Comparison of ENCODE assay signal across 1 cellular context in the genomic region with DNA sequence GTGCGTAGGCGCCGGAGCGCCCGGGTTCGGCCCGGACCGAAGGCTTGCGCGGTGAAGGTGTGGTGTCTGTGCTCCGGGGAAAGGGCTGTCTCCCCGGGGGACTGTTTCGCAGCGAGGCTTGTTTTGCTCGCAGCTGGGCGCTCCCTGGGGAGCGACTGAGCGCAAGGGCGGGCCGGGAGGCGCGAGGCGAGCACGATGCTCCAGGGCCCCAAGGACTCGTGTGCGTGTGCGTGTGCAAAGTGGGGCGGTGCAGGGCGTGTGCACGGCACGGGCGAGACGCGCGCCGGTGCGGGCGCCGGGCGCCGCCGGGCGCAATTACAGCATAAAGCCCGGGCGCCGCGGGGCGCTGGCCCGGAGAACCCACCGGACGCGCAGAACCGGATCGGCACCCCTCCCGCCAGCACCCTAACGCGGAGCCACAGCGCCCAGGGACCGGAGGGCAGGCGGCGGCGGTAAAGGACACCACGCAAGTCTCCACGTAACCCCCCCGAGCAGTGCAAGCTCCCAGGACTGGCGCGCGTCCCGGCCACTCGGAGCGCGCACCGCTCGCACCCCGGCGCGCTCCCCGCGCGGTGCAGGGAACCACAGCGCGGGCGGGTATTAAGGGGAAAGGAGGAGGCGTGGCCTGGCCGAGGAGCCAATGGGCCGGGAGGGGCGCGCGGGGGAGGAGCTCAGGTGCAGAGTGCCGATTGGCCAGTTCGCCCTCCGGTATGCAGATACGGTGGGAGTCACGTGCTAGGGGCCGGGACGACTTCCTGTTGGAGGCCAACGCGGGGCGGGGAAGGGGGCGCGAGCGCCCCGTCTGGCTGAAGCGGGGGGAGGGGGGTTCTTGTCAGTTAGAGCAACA.
TF ChIP-seq lines count a peak whose summit lies in the region.

TNRC6C (plus strand) TSS at position 835 of the 847 bp plus-strand sequence. CDS start 45,504 bp downstream, outside the sequence.

TF ChIP-seq in HEK293, 187 proteins besides CTCF, POLR2A, EP300 and RAD21 (continued from another document and continues in another):
- TF ChIP-seq ZNF335 (tag by site-specific recombination; conservative IDR thresholded peaks at IDR 0.05): peak; percentile 79
- 0 out of 2 replicates have a peak, but pooled peaks have one; percentile 24 for TF ChIP-seq ZNF366 (tag by site-specific recombination; conservative IDR thresholded peaks at IDR 0.05)
- TF ChIP-seq ZNF514 (tag by site-specific recombination; IDR thresholded peaks at IDR 0.05): no peak
- no peak for TF ChIP-seq ZNF670 (tag by site-specific recombination; IDR thresholded peaks at IDR 0.05; ENCODE audit: low read depth)
- TF ChIP-seq, protein P1, sequence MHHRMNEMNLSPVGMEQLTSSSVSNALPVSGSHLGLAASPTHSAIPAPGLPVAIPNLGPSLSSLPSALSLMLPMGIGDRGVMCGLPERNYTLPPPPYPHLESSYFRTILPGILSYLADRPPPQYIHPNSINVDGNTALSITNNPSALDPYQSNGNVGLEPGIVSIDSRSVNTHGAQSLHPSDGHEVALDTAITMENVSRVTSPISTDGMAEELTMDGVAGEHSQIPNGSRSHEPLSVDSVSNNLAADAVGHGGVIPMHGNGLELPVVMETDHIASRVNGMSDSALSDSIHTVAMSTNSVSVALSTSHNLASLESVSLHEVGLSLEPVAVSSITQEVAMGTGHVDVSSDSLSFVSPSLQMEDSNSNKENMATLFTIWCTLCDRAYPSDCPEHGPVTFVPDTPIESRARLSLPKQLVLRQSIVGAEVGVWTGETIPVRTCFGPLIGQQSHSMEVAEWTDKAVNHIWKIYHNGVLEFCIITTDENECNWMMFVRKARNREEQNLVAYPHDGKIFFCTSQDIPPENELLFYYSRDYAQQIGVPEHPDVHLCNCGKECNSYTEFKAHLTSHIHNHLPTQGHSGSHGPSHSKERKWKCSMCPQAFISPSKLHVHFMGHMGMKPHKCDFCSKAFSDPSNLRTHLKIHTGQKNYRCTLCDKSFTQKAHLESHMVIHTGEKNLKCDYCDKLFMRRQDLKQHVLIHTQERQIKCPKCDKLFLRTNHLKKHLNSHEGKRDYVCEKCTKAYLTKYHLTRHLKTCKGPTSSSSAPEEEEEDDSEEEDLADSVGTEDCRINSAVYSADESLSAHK (tag by site-specific recombination; IDR thresholded peaks at IDR 0.05): peak; percentile 13; the same call in 1 of the 2 replicates
- no peak for TF ChIP-seq ZNF654 (tag by site-specific recombination; IDR thresholded peaks at IDR 0.05; ENCODE audit: low read depth)
- no peak; the same call in 1 of the 2 replicates for TF ChIP-seq WT1 (tag by site-specific recombination; IDR thresholded peaks at IDR 0.05)
- no peak for TF ChIP-seq ZNF777 (tag by site-specific recombination; IDR thresholded peaks at IDR 0.05; ENCODE audit: borderline replicate concordance)
- no peak for TF ChIP-seq ZNF202 (tag by site-specific recombination; IDR thresholded peaks at IDR 0.05; ENCODE audit: borderline replicate concordance)
- TF ChIP-seq ZBTB48 (tag by site-specific recombination; IDR thresholded peaks at IDR 0.05): peak; percentile 87
- TF ChIP-seq ZNF626 (tag by site-specific recombination; IDR thresholded peaks at IDR 0.05): 0 out of 2 replicates have a peak, but pooled peaks have one; percentile 61
- no peak for TF ChIP-seq ZBTB1 (tag by site-specific recombination; IDR thresholded peaks at IDR 0.05)
- TF ChIP-seq, protein P2, sequence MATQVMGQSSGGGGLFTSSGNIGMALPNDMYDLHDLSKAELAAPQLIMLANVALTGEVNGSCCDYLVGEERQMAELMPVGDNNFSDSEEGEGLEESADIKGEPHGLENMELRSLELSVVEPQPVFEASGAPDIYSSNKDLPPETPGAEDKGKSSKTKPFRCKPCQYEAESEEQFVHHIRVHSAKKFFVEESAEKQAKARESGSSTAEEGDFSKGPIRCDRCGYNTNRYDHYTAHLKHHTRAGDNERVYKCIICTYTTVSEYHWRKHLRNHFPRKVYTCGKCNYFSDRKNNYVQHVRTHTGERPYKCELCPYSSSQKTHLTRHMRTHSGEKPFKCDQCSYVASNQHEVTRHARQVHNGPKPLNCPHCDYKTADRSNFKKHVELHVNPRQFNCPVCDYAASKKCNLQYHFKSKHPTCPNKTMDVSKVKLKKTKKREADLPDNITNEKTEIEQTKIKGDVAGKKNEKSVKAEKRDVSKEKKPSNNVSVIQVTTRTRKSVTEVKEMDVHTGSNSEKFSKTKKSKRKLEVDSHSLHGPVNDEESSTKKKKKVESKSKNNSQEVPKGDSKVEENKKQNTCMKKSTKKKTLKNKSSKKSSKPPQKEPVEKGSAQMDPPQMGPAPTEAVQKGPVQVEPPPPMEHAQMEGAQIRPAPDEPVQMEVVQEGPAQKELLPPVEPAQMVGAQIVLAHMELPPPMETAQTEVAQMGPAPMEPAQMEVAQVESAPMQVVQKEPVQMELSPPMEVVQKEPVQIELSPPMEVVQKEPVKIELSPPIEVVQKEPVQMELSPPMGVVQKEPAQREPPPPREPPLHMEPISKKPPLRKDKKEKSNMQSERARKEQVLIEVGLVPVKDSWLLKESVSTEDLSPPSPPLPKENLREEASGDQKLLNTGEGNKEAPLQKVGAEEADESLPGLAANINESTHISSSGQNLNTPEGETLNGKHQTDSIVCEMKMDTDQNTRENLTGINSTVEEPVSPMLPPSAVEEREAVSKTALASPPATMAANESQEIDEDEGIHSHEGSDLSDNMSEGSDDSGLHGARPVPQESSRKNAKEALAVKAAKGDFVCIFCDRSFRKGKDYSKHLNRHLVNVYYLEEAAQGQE (tag by site-specific recombination; IDR thresholded peaks at IDR 0.05): no peak; the same call in 1 of the 2 replicates
- no peak for TF ChIP-seq ZNF26 (tag by site-specific recombination; IDR thresholded peaks at IDR 0.05)
- TF ChIP-seq MEIS1 (CRISPR knock-in tag; IDR thresholded peaks at IDR 0.05; ENCODE audit: borderline replicate concordance): no peak
- TF ChIP-seq, protein P3, sequence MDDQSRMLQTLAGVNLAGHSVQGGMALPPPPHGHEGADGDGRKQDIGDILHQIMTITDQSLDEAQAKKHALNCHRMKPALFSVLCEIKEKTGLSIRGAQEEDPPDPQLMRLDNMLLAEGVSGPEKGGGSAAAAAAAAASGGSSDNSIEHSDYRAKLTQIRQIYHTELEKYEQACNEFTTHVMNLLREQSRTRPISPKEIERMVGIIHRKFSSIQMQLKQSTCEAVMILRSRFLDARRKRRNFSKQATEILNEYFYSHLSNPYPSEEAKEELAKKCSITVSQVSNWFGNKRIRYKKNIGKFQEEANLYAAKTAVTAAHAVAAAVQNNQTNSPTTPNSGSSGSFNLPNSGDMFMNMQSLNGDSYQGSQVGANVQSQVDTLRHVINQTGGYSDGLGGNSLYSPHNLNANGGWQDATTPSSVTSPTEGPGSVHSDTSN (CRISPR knock-in tag; IDR thresholded peaks at IDR 0.05): peak; percentile 49; the same call in 1 of the 2 replicates
- no peak for TF ChIP-seq ZNF426 (tag by site-specific recombination; IDR thresholded peaks at IDR 0.05)
- TF ChIP-seq ZNF114 (tag by site-specific recombination; IDR thresholded peaks at IDR 0.05): no peak
- TF ChIP-seq ZFP37 (tag by site-specific recombination; IDR thresholded peaks at IDR 0.05): peak; percentile 62; the same call in 1 of the 2 replicates
- peak; percentile 26; the same call in 1 of the 2 replicates for TF ChIP-seq PRDM6 (tag by site-specific recombination; IDR thresholded peaks at IDR 0.05)
- TF ChIP-seq ZNF561 (tag by site-specific recombination; IDR thresholded peaks at IDR 0.05; ENCODE audit: borderline replicate concordance): peak; percentile 88
- TF ChIP-seq ZNF433 (tag by site-specific recombination; IDR thresholded peaks at IDR 0.05; ENCODE audit: low read depth): no peak
- no peak for TF ChIP-seq ZNF624 (tag by site-specific recombination; IDR thresholded peaks at IDR 0.05)
- TF ChIP-seq KLF7 (tag by site-specific recombination; IDR thresholded peaks at IDR 0.05; ENCODE audit: borderline replicate concordance): 0 out of 2 replicates have a peak, but pooled peaks have one; percentile 66
- TF ChIP-seq ZBTB17 (tag by site-specific recombination; IDR thresholded peaks at IDR 0.05): peak; percentile 77
- TF ChIP-seq ZNF843 (tag by site-specific recombination; IDR thresholded peaks at IDR 0.05): peak; percentile 57
- TF ChIP-seq KLF10 (tag by site-specific recombination; IDR thresholded peaks at IDR 0.05): peak; percentile 100
- no peak for TF ChIP-seq ZNF571 (tag by site-specific recombination; IDR thresholded peaks at IDR 0.05)
- no peak for TF ChIP-seq ZNF416 (tag by site-specific recombination; IDR thresholded peaks at IDR 0.05)
- no peak; the same call in 1 of the 2 replicates for TF ChIP-seq ZXDB (tag by site-specific recombination; IDR thresholded peaks at IDR 0.05)
- TF ChIP-seq ZNF146 (tag by site-specific recombination; IDR thresholded peaks at IDR 0.05): peak; percentile 32; the same call in 1 of the 2 replicates
- TF ChIP-seq SP3 (tag by site-specific recombination; IDR thresholded peaks at IDR 0.05): peak; percentile 97
- TF ChIP-seq ZNF133 (tag by site-specific recombination; IDR thresholded peaks at IDR 0.05): no peak
- no peak for TF ChIP-seq SETDB1 (IDR thresholded peaks at IDR 0.05; ENCODE audit: insufficient read length, low read length)
- no peak for TF ChIP-seq ZNF18 (tag by site-specific recombination; IDR thresholded peaks at IDR 0.05)
- 0 out of 2 replicates have a peak, but pooled peaks have one; percentile 23 for TF ChIP-seq YY2 (tag by site-specific recombination; IDR thresholded peaks at IDR 0.05)
- TF ChIP-seq SCRT2 (tag by site-specific recombination; IDR thresholded peaks at IDR 0.05): no peak
- TF ChIP-seq ZNF530 (tag by site-specific recombination; IDR thresholded peaks at IDR 0.05; ENCODE audit: low read depth): no peak
- peak; percentile 47; the same call in 1 of the 2 replicates for TF ChIP-seq ZNF121 (tag by site-specific recombination; IDR thresholded peaks at IDR 0.05)
- TF ChIP-seq OSR2 (tag by site-specific recombination; IDR thresholded peaks at IDR 0.05): 0 out of 2 replicates have a peak, but pooled peaks have one; percentile 22
- no peak for TF ChIP-seq ZNF48 (tag by site-specific recombination; IDR thresholded peaks at IDR 0.05)
- TF ChIP-seq PRDM10 (tag by site-specific recombination; IDR thresholded peaks at IDR 0.05): peak; percentile 80
